In genomic region chr6:43467752-43468151, GRCh38 we compare ENCODE assay signal across 18 cellular contexts. TPM values are rescaled to one million over a fixed set of nuclear protein-coding genes. Genes with fewer than 3 reads are reported as not detected.
A peak's percentile ranks its signal among the peaks of the same experiment; 100 is the strongest.
DNase-seq lines count a peak whose midpoint lies in the region; ATAC-seq, FAIRE-seq and TF ChIP-seq lines count a peak whose summit lies in the region.
"Had no signal": no experiment of that assay in that cellular context is flagged by ENCODE, and none has a peak within 500 bp of the region (broad histone marks: within the 10 kb centered on the region; RNA-seq: fewer than 3 reads in every experiment).

No MANE protein-coding gene starts in this region.

- peak overlapping the region; percentile 9 for H3K27ac Mint-ChIP-seq in neural progenitor cell
- no peak overlapping the region for H3K27ac Mint-ChIP-seq in activated CD8-positive, alpha-beta memory T cell treated with anti-CD3 and anti-CD28 coated beads, Interleukin-2, amount 10 ng/mL, durations not matched to agents 7 days and 5 days
- H3K27ac Mint-ChIP-seq: GM23338 had no signal

- CTCF ChIA-PET in mammary epithelial cell (lab: Charles Lee; ENCODE audit: low non-redundant PET): no interaction called here
- CTCF ChIA-PET in Panc1 (lab: Charles Lee): no interaction called here
- CTCF ChIA-PET in activated CD8-positive, alpha-beta memory T cell treated with anti-CD3 and anti-CD28 coated beads, Interleukin-2, amount 10 ng/mL, durations not matched to agents 7 days and 5 days (lab: Charles Lee): interaction anchor here (1.0 kb wide), 2 partner anchors 40 to 159 kb away, joined by 3 read pairs; partner anchors contain the start of gene CRIP3

- H3K36me3 ChIP-seq in mammary epithelial cell (ENCODE audit: insufficient read depth, low read length) (no peaks in the 10 kb centered on the region), breast epithelium (no peaks in the 10 kb centered on the region), Panc1 (ENCODE audit: control insufficient read depth, insufficient read depth, low read length) (no peaks in the 10 kb centered on the region), left ventricle myocardium inferior (no peaks in the 10 kb centered on the region), neural progenitor cell (no peaks in the 10 kb centered on the region)
- H3K36me3 ChIP-seq: BLaER1 had no signal

- no peak overlapping the region for H3K4me3 ChIP-seq in mammary epithelial cell (replicated peaks in 1 of 3; ENCODE audit: insufficient read depth in 1 of 3, low read depth in 2 of 3, low read length in 3 of 3)
- H3K4me3 ChIP-seq in breast epithelium: no peak overlapping the region
- no peak overlapping the region for H3K4me3 ChIP-seq in Panc1 (ENCODE audit: low read depth in 2 of 2, low read length in 2 of 2)
- no peak overlapping the region for H3K4me3 ChIP-seq in left ventricle myocardium inferior
- no peak overlapping the region for H3K4me3 ChIP-seq in neural progenitor cell
- H3K4me3 ChIP-seq: BLaER1, GM12878, GM23338 had no signal

- dilution Hi-C loops in mammary epithelial cell (cut with HindIII; ENCODE audit: low sequenced_read_pairs): no loop called here

- WGBS in mammary epithelial cell (ENCODE audit: low coverage, missing lambda C conversion rate): 73% methylated on average over 4 of the region's 4 CpGs

- peak; percentile 20; the same call in 1 of the 2 replicates for ATAC-seq in Panc1
- ATAC-seq in activated CD8-positive, alpha-beta memory T cell treated with anti-CD3 and anti-CD28 coated beads, Interleukin-2, amount 10 ng/mL, durations not matched to agents 7 days and 5 days: no peak
- ATAC-seq: GM12878, GM23338 had no signal

- H3K36me3 Mint-ChIP-seq in neural progenitor cell: no peaks in the 10 kb centered on the region
- H3K36me3 Mint-ChIP-seq in activated CD8-positive, alpha-beta memory T cell treated with anti-CD3 and anti-CD28 coated beads, Interleukin-2, amount 10 ng/mL, durations not matched to agents 7 days and 5 days: no peaks in the 10 kb centered on the region
- H3K36me3 Mint-ChIP-seq: CD8-positive, alpha-beta memory T cell had no signal

- TF ChIP-seq CTCF in mammary epithelial cell (conservative IDR thresholded peaks at IDR 0.05 in 1 of 2, IDR thresholded peaks at IDR 0.05 in 1 of 2; ENCODE audit: extremely low read depth in 1 of 2, insufficient read depth in 1 of 2, low read depth in 1 of 2, low read length in 2 of 2) (no peak), breast epithelium (IDR thresholded peaks at IDR 0.05) (no peak), Panc1 (IDR thresholded peaks at IDR 0.05) (no peak), left ventricle myocardium inferior (IDR thresholded peaks at IDR 0.05; ENCODE audit: borderline replicate concordance) (no peak), neural progenitor cell (IDR thresholded peaks at IDR 0.05) (no peak)

- peaks cover 9% of the 10 kb centered on the region for H3K27me3 Mint-ChIP-seq in neural progenitor cell (ENCODE audit: insufficient read depth, low read depth)
- H3K27me3 Mint-ChIP-seq in activated CD8-positive, alpha-beta memory T cell treated with anti-CD3 and anti-CD28 coated beads, Interleukin-2, amount 10 ng/mL, durations not matched to agents 7 days and 5 days: peaks cover 33% of the 10 kb centered on the region

- H4K20me1 ChIP-seq in mammary epithelial cell (ENCODE audit: insufficient read depth, low read length) (no peaks in the 10 kb centered on the region), neural progenitor cell (ENCODE audit: low read depth) (no peaks in the 10 kb centered on the region)
- H4K20me1 ChIP-seq: BLaER1 had no signal

- H3K27ac ChIP-seq in mammary epithelial cell (ENCODE audit: insufficient read depth, low read depth, low read length): no peak overlapping the region
- H3K27ac ChIP-seq in breast epithelium: no peak overlapping the region
- H3K27ac ChIP-seq in Panc1 (ENCODE audit: low read length): no peak overlapping the region
- peak overlapping the region; percentile 84 for H3K27ac ChIP-seq in left ventricle myocardium inferior (replicated peaks)
- no peak overlapping the region for H3K27ac ChIP-seq in neural progenitor cell
- H3K27ac ChIP-seq: 22Rv1, BLaER1 had no signal

- peaks cover 11% of the 10 kb centered on the region for H3F3A ChIP-seq in neural progenitor cell (ENCODE audit: low read depth)

- H2AFZ ChIP-seq in mammary epithelial cell (ENCODE audit: low read depth, low read length) (no peak overlapping the region), neural progenitor cell (replicated peaks) (no peak overlapping the region)

- H3K79me2 ChIP-seq in mammary epithelial cell (ENCODE audit: insufficient read depth, low read length): no peaks in the 10 kb centered on the region
- no peaks in the 10 kb centered on the region for H3K79me2 ChIP-seq in neural progenitor cell (ENCODE audit: low read depth)

- no peak for DNase-seq in mammary epithelial cell
- no peak for DNase-seq in breast epithelium (ENCODE audit: low spot score in 2 of 2)
- DNase-seq in Panc1 (ENCODE audit: low read depth, low spot score): no peak
- DNase-seq in left ventricle myocardium inferior: no peak
- DNase-seq in neural progenitor cell (ENCODE audit: low spot score): no peak
- DNase-seq in NCI-H345 (lab: John Stamatoyannopoulos, UW): no peak
- no peak for DNase-seq in activated CD8-positive, alpha-beta memory T cell treated with anti-CD3 and anti-CD28 coated beads, Interleukin-2, amount 10 ng/mL, durations not matched to agents 7 days and 5 days
- no peak for DNase-seq in GM19239 (ENCODE audit: insufficient read length, low spot score)
- DNase-seq: AML-193; Caco-2; CD8-positive, alpha-beta memory T cell; DMS53; H7 had no signal

- no peaks in the 10 kb centered on the region for H3K9me3 Mint-ChIP-seq in neural progenitor cell
- H3K9me3 Mint-ChIP-seq in activated CD8-positive, alpha-beta memory T cell treated with anti-CD3 and anti-CD28 coated beads, Interleukin-2, amount 10 ng/mL, durations not matched to agents 7 days and 5 days (ENCODE audit: low read depth): no peaks in the 10 kb centered on the region
- H3K9me3 Mint-ChIP-seq: CD8-positive, alpha-beta memory T cell; GM23338 had no signal

- H3K9ac ChIP-seq in mammary epithelial cell (ENCODE audit: insufficient read depth, low read length) (no peak overlapping the region), neural progenitor cell (no peak overlapping the region)
- H3K9ac ChIP-seq: BLaER1 had no signal

- peaks cover 4% of the 10 kb centered on the region for H3K4me1 Mint-ChIP-seq in neural progenitor cell
- no peaks in the 10 kb centered on the region for H3K4me1 Mint-ChIP-seq in activated CD8-positive, alpha-beta memory T cell treated with anti-CD3 and anti-CD28 coated beads, Interleukin-2, amount 10 ng/mL, durations not matched to agents 7 days and 5 days
- H3K4me1 Mint-ChIP-seq: CD8-positive, alpha-beta memory T cell had no signal

- H3K4me2 ChIP-seq in mammary epithelial cell (ENCODE audit: insufficient read depth, low read depth, low read length) (no peak overlapping the region), neural progenitor cell (no peak overlapping the region)
- H3K4me2 ChIP-seq: BLaER1, GM23338 had no signal

- H3K4me3 Mint-ChIP-seq in neural progenitor cell: peak overlapping the region; percentile 30
- H3K4me3 Mint-ChIP-seq in activated CD8-positive, alpha-beta memory T cell treated with anti-CD3 and anti-CD28 coated beads, Interleukin-2, amount 10 ng/mL, durations not matched to agents 7 days and 5 days: no peak overlapping the region
- H3K4me3 Mint-ChIP-seq: CD8-positive, alpha-beta memory T cell; GM23338 had no signal

- H3K27me3 ChIP-seq in mammary epithelial cell (ENCODE audit: insufficient read depth, low read length) (no peaks in the 10 kb centered on the region), breast epithelium (no peaks in the 10 kb centered on the region), Panc1 (ENCODE audit: control insufficient read depth, insufficient read depth, low read length) (no peaks in the 10 kb centered on the region), left ventricle myocardium inferior (ENCODE audit: low read depth) (peaks cover 25% of the 10 kb centered on the region), neural progenitor cell (peaks cover 4% of the 10 kb centered on the region)
- H3K27me3 ChIP-seq: BLaER1 had no signal

- H3K4me1 ChIP-seq in mammary epithelial cell (ENCODE audit: insufficient read depth, low read length) (peaks cover 33% of the 10 kb centered on the region), breast epithelium (peaks cover 0 to 5% of the 10 kb centered on the region in 2 donors), Panc1 (ENCODE audit: control insufficient read depth, insufficient read depth, low read length) (no peaks in the 10 kb centered on the region), left ventricle myocardium inferior (peaks cover 25% of the 10 kb centered on the region), neural progenitor cell (peaks cover 13% of the 10 kb centered on the region)
- H3K4me1 ChIP-seq: BLaER1, Caco-2 had no signal

- TF ChIP-seq POLR2A in breast epithelium (IDR thresholded peaks at IDR 0.05): no peak

- H3K9me3 ChIP-seq in mammary epithelial cell (replicated peaks; ENCODE audit: insufficient read depth, low read length) (no peaks in the 10 kb centered on the region), breast epithelium (no peaks in the 10 kb centered on the region), Panc1 (ENCODE audit: control insufficient read depth, insufficient read depth, low read depth, low read length) (no peaks in the 10 kb centered on the region), left ventricle myocardium inferior (replicated peaks) (no peaks in the 10 kb centered on the region), neural progenitor cell (ENCODE audit: low read depth) (no peaks in the 10 kb centered on the region)
- H3K9me3 ChIP-seq: BLaER1, Caco-2 had no signal

- intact Hi-C loops in mammary epithelial cell (cut with micrococcal nuclease) (no loop called here), breast epithelium (cut with DNase I; ENCODE audit: low total_unique reads) (no loop called here), Panc1 (cut with micrococcal nuclease; ENCODE audit: unreplicated experiment) (no loop called here), left ventricle myocardium inferior (cut with micrococcal nuclease) (no loop called here)

- BruUV-seq in mammary epithelial cell (replicated peaks; lab: Mats Ljungman, UMichigan): TSS peak; percentile 96
- BruUV-seq in Panc1 (replicated peaks; lab: Mats Ljungman, UMichigan): no TSS peak

- POLR2A ChIA-PET in Panc1 (lab: Charles Lee): no interaction called here

- FAIRE-seq in GM19239 (lab: Jason Lieb, UNC): no peak
- FAIRE-seq: GM12878, GM18507 had no signal

- in situ Hi-C loops in mammary epithelial cell (cut with MboI; ENCODE audit: low sequenced_read_pairs in 2 of 2): no loop called here
- in situ Hi-C loops in Panc1 (cut with HindIII; ENCODE audit: low pct_unique_long_range_greater_than_20kb, low sequenced_read_pairs): no loop called here

RNA-seq across cellular contexts. Expression of gene TJAP1, which starts 9.6 kb away (rescaled TPM):
- total RNA-seq in mammary epithelial cell (10 to 100 TPM; 26.8 to 80.5 TPM), breast epithelium (10 to 100 TPM; 18.6 to 21.8 (median 21.3) TPM), Panc1 (2021; ENCODE audit: unreplicated experiment) (42.7 TPM), left ventricle myocardium inferior (24.1 TPM), neural progenitor cell (ENCODE audit: low replicate concordance) (12.9 and 31.4 TPM in 2 replicates)
- 34.1 TPM for polyA plus RNA-seq in mammary epithelial cell
- polyA minus RNA-seq in mammary epithelial cell: 37.0 TPM
- 37.8 TPM for polyA plus RNA-seq in Panc1 (2012; ENCODE audit: insufficient read length)
- 10 to 100 TPM; 41.1 to 41.8 TPM for total RNA-seq in activated CD8-positive, alpha-beta memory T cell treated with anti-CD3 and anti-CD28 coated beads, Interleukin-2, amount 10 ng/mL, durations not matched to agents 7 days and 5 days

RNA-seq across cellular contexts. Expression of gene DLK2, which starts 12.4 kb away (rescaled TPM):
- total RNA-seq in mammary epithelial cell (10 to 100 TPM; 45.2 to 49.9 TPM), breast epithelium (1 to 10 TPM in 2 of 3 donors, not detected in 1; 3.6 to 8.9 TPM), Panc1 (2021; ENCODE audit: unreplicated experiment) (19.1 TPM), left ventricle myocardium inferior (3.3 TPM), neural progenitor cell (ENCODE audit: low replicate concordance) (1.1 TPM in 1 of 2 replicates, not detected in the other)
- 53.9 TPM for polyA plus RNA-seq in mammary epithelial cell
- 51.4 TPM for polyA minus RNA-seq in mammary epithelial cell
- polyA plus RNA-seq in Panc1 (2012; ENCODE audit: insufficient read length): 28.1 TPM
- total RNA-seq in activated CD8-positive, alpha-beta memory T cell treated with anti-CD3 and anti-CD28 coated beads, Interleukin-2, amount 10 ng/mL, durations not matched to agents 7 days and 5 days: not detected

RNA-seq across cellular contexts. Expression of gene ABCC10, which starts 40.4 kb away (rescaled TPM):
- total RNA-seq in mammary epithelial cell: 10 to 100 TPM; 32.0 to 39.9 TPM
- polyA plus RNA-seq in mammary epithelial cell: 17.4 TPM
- 20.9 TPM for polyA minus RNA-seq in mammary epithelial cell
- 10 to 100 TPM in 2 of 3 donors, 1 to 10 TPM in 1; 9.0 to 19.9 (median 12.1) TPM for total RNA-seq in breast epithelium
- 52.7 TPM for total RNA-seq in Panc1 (2021; ENCODE audit: unreplicated experiment)
- 40.9 TPM for polyA plus RNA-seq in Panc1 (2012; ENCODE audit: insufficient read length)
- total RNA-seq in left ventricle myocardium inferior: 11.7 TPM
- 10.1 and 14.6 TPM in 2 replicates for total RNA-seq in neural progenitor cell (ENCODE audit: low replicate concordance)
- 10 to 100 TPM; 52.0 to 59.6 TPM for total RNA-seq in activated CD8-positive, alpha-beta memory T cell treated with anti-CD3 and anti-CD28 coated beads, Interleukin-2, amount 10 ng/mL, durations not matched to agents 7 days and 5 days

RNA-seq across cellular contexts. Expression of gene LRRC73, which starts 42.4 kb away (rescaled TPM):
- total RNA-seq in mammary epithelial cell (1 to 10 TPM in 1 of 2 donors, under 1 TPM in 1; 0.83 to 1.6 TPM), breast epithelium (under 1 TPM in 2 of 3 donors, not detected in 1; 0.29 to 0.33 TPM), Panc1 (2021; ENCODE audit: unreplicated experiment) (2.9 TPM), left ventricle myocardium inferior (1.6 TPM), neural progenitor cell (ENCODE audit: low replicate concordance) (0.37 TPM in 1 of 2 replicates, not detected in the other)
- 0.75 TPM for polyA plus RNA-seq in mammary epithelial cell
- polyA minus RNA-seq in mammary epithelial cell: not detected
- polyA plus RNA-seq in Panc1 (2012; ENCODE audit: insufficient read length): 2.8 TPM
- total RNA-seq in activated CD8-positive, alpha-beta memory T cell treated with anti-CD3 and anti-CD28 coated beads, Interleukin-2, amount 10 ng/mL, durations not matched to agents 7 days and 5 days: under 1 TPM in 1 of 2 experiments, not detected in 1; 0.09 TPM
- total RNA-seq: H7 had no signal
- polyA plus RNA-seq: CD8-positive, alpha-beta memory T cell; GM12878 had no signal

RNA-seq across cellular contexts. Expression of gene YIPF3, which starts 49.0 kb away (rescaled TPM):
- total RNA-seq in mammary epithelial cell (10 to 100 TPM; 71.2 to 83.8 TPM), breast epithelium (100 to 1,000 TPM in 1 of 3 donors, 10 to 100 TPM in 2; 89.5 to 100 (median 96.2) TPM), Panc1 (2021; ENCODE audit: unreplicated experiment) (81.8 TPM), left ventricle myocardium inferior (69.9 TPM), neural progenitor cell (ENCODE audit: low replicate concordance) (102 and 117 TPM in 2 replicates)
- polyA plus RNA-seq in mammary epithelial cell: 112 TPM
- polyA minus RNA-seq in mammary epithelial cell: 104 TPM
- polyA plus RNA-seq in Panc1 (2012; ENCODE audit: insufficient read length): 154 TPM
- 10 to 100 TPM; 50.9 to 56.3 TPM for total RNA-seq in activated CD8-positive, alpha-beta memory T cell treated with anti-CD3 and anti-CD28 coated beads, Interleukin-2, amount 10 ng/mL, durations not matched to agents 7 days and 5 days
